Comparison of ENCODE assay signal across 1 cellular context in genomic region chr1:115134850-115135484, GRCh38.
TF ChIP-seq lines count a peak whose summit lies in the region.

No MANE protein-coding gene starts in this region.

TF ChIP-seq in WTC11, 78 proteins besides CTCF, POLR2A, EP300 and RAD21 (continued from another document):
- TF ChIP-seq AR (CRISPR knock-in tag; IDR thresholded peaks at IDR 0.05) (no peak), SOX15 (CRISPR knock-in tag; IDR thresholded peaks at IDR 0.05) (no peak), CREM (CRISPR knock-in tag; IDR thresholded peaks at IDR 0.05) (no peak), ZNF423 (CRISPR knock-in tag; IDR thresholded peaks at IDR 0.05) (no peak), ZNF263 (CRISPR knock-in tag; IDR thresholded peaks at IDR 0.05; ENCODE audit: low read depth) (no peak)
